Comparison of ENCODE assay signal across 8 cellular contexts in genomic region chr3:25831578-25831977, GRCh38.
A peak's percentile ranks its signal among the peaks of the same experiment; 100 is the strongest.
DNase-seq lines count a peak whose midpoint lies in the region; ATAC-seq and TF ChIP-seq lines count a peak whose summit lies in the region.

No MANE protein-coding gene starts in this region.

- ATAC-seq in GM18909 (IDR thresholded peaks at IDR 0.05; ENCODE audit: poor library complexity, unreplicated experiment) (no peak), HG03457 (IDR thresholded peaks at IDR 0.05; ENCODE audit: unreplicated experiment) (no peak), GM19023 (IDR thresholded peaks at IDR 0.05; ENCODE audit: unreplicated experiment) (no peak)

- DNase-seq in NCI-H1694 treated with DMSO at 0.1 percent for 48 hours (lab: John Stamatoyannopoulos, UW) = peak; percentile 26
- no peak for DNase-seq in NCI-H1694 (lab: John Stamatoyannopoulos, UW)
- DNase-seq in NB4 (ENCODE audit: low read depth) = peak; percentile 75
- DNase-seq in cerebellar cortex (ENCODE audit: low spot score) = peak; percentile 23

- peak; percentile 41 for TF ChIP-seq CTCF in NB4 (IDR thresholded peaks at IDR 0.05; ENCODE audit: low read depth, low read length)
- no peak for TF ChIP-seq CTCF in parathyroid adenoma (IDR thresholded peaks at IDR 0.05)

- no peaks in the 10 kb centered on the region for H3K36me3 ChIP-seq in parathyroid adenoma (ENCODE audit: control insufficient read depth, insufficient read depth, low read length)

- H3K9ac ChIP-seq in parathyroid adenoma = no peak overlapping the region

- TF ChIP-seq POLR2A in NB4 (IDR thresholded peaks at IDR 0.05; ENCODE audit: extremely low read depth, insufficient read length) = no peak

- H3K27me3 ChIP-seq in parathyroid adenoma (ENCODE audit: control insufficient read depth, insufficient read depth, low read length) = no peaks in the 10 kb centered on the region

- H3K79me2 ChIP-seq in parathyroid adenoma = no peaks in the 10 kb centered on the region

- no peaks in the 10 kb centered on the region for H3K4me1 ChIP-seq in parathyroid adenoma

- no peaks in the 10 kb centered on the region for H3K9me3 ChIP-seq in parathyroid adenoma (ENCODE audit: control insufficient read depth, low read length)

- H2AFZ ChIP-seq in parathyroid adenoma = peak overlapping the region; percentile 10

- no peak overlapping the region for H3K4me3 ChIP-seq in NB4 (ENCODE audit: low read depth, low read length)
- H3K4me3 ChIP-seq in parathyroid adenoma (ENCODE audit: low read depth, low read length) = no peak overlapping the region

- no peak overlapping the region for H3K4me2 ChIP-seq in parathyroid adenoma (ENCODE audit: low read length)

- no peak overlapping the region for H3K27ac ChIP-seq in parathyroid adenoma
